12 cellular contexts compared by ENCODE assay signal in the genomic region with DNA sequence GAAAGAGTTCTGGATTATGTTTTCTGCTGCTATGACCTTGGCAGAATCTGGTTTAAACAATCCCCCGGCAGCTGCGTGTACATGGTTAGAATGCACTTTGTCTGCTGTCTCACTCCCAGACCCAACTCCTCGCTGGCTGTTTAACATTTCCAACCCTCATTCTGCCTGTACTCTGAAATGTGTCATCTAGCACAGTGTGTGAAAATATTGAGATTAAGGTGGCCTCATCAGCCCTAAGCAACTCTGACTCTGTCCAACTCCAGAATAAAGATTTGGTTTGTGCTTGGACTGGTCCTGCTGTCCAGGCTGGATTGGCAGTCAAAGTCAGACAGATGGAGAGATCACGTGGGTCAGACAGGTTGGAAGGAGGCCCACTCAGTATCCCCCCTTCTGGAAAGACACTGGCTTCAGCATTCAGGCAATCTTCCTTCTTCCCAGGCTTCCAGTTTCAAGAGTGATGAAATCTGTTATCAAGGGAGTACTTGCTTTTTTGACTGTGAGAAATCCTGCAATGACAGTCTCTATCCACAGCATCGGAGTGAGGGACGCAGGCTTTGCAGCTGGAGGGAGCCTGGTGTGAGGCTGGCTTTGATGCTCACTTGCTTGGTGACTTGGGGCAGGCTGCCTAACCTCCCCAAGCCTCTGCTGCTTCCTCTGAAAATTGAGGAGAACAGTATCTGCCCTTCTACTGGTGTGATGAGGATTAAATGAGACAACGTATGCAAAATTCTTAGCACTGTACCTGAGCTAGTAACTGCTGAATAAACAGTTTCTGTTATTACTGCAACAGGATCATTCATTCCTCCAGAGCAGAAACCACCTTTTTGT. TPM values are rescaled to one million over a fixed set of nuclear protein-coding genes. Genes with fewer than 3 reads are reported as not detected.
A peak's percentile ranks its signal among the peaks of the same experiment; 100 is the strongest.
DNase-seq lines count a peak whose midpoint lies in the region; ATAC-seq and TF ChIP-seq lines count a peak whose summit lies in the region.
"Had no signal": no experiment of that assay in that cellular context is flagged by ENCODE, and none has a peak within 500 bp of the region (broad histone marks: within the 10 kb centered on the region; RNA-seq: fewer than 3 reads in every experiment).

No MANE protein-coding gene starts in this region.

- H3K4me1 ChIP-seq in muscle layer of duodenum (ENCODE audit: control insufficient read depth in 1 of 2, insufficient read depth in 2 of 2, low read length in 2 of 2) (peaks cover 4 to 45% of the 10 kb centered on the region in 2 donors), uterus (peaks cover 0 to 5% of the 10 kb centered on the region in 2 donors)

- peaks cover 17% of the 10 kb centered on the region for H3K4me1 Mint-ChIP-seq in glutamatergic neuron (ENCODE audit: low read depth, unreplicated experiment)
- H3K4me1 Mint-ChIP-seq: activated CD4-positive, alpha-beta memory T cell treated with anti-CD3 and anti-CD28 coated beads, Interleukin-2, amount 10 ng/mL, durations not matched to agents 7 days and 5 days had no signal

- H3K36me3 Mint-ChIP-seq in glutamatergic neuron (ENCODE audit: unreplicated experiment): no peaks in the 10 kb centered on the region

- H3K36me3 ChIP-seq in muscle layer of duodenum (ENCODE audit: control insufficient read depth in 1 of 2, insufficient read depth in 2 of 2, low read length in 2 of 2): no peaks in the 10 kb centered on the region
- no peaks in the 10 kb centered on the region for H3K36me3 ChIP-seq in uterus
- H3K36me3 ChIP-seq in MG63: no peaks in the 10 kb centered on the region
- H3K36me3 ChIP-seq: suprapubic skin had no signal

- no peak for TF ChIP-seq CTCF in glutamatergic neuron (IDR thresholded peaks at IDR 0.05; ENCODE audit: partially characterized antibody, unreplicated experiment)
- TF ChIP-seq CTCF in uterus (IDR thresholded peaks at IDR 0.05): no peak

- H3K9me3 Mint-ChIP-seq in glutamatergic neuron (ENCODE audit: unreplicated experiment): peaks cover 2% of the 10 kb centered on the region
- H3K9me3 Mint-ChIP-seq: activated CD4-positive, alpha-beta memory T cell treated with anti-CD3 and anti-CD28 coated beads, Interleukin-2, amount 10 ng/mL, durations not matched to agents 7 days and 5 days had no signal

- intact Hi-C loops in uterus (cut with DNase I; ENCODE audit: low total_unique reads): no loop called here

- DNase-seq in NCI-H146 treated with DMSO at 0.1 percent for 48 hours (lab: John Stamatoyannopoulos, UW; ENCODE audit: unreplicated experiment) (peak; percentile 14), NCI-H146 (lab: John Stamatoyannopoulos, UW) (no peak), glutamatergic neuron (peak; percentile 28), uterus (peak; percentile 64 to 79), T1000 (lab: John Stamatoyannopoulos, UW) (no peak), MG63 (no peak)
- DNase-seq: 8988T; activated CD4-positive, alpha-beta memory T cell treated with anti-CD3 and anti-CD28 coated beads, Interleukin-2, amount 10 ng/mL, durations not matched to agents 7 days and 5 days; NCI-H1436 treated with DMSO at 0.1 percent for 48 hours had no signal

- H3K4me3 ChIP-seq in muscle layer of duodenum (ENCODE audit: low read depth in 1 of 2, low read length in 2 of 2) (no peak overlapping the region), uterus (no peak overlapping the region), MG63 (no peak overlapping the region)
- H3K4me3 ChIP-seq: suprapubic skin had no signal

- no peak for ATAC-seq in HG03342 (IDR thresholded peaks at IDR 0.05; ENCODE audit: unreplicated experiment)

- TF ChIP-seq POLR2A in uterus (IDR thresholded peaks at IDR 0.05): no peak

- H3K4me3 Mint-ChIP-seq in glutamatergic neuron (ENCODE audit: unreplicated experiment): no peak overlapping the region
- H3K4me3 Mint-ChIP-seq: activated CD4-positive, alpha-beta memory T cell treated with anti-CD3 and anti-CD28 coated beads, Interleukin-2, amount 10 ng/mL, durations not matched to agents 7 days and 5 days had no signal

- H3K27ac Mint-ChIP-seq in glutamatergic neuron (ENCODE audit: unreplicated experiment): peak overlapping the region; percentile 94
- H3K27ac Mint-ChIP-seq: activated CD4-positive, alpha-beta memory T cell treated with anti-CD3 and anti-CD28 coated beads, Interleukin-2, amount 10 ng/mL, durations not matched to agents 7 days and 5 days had no signal

- H3K27me3 ChIP-seq in muscle layer of duodenum (ENCODE audit: low read depth, low read length): no peaks in the 10 kb centered on the region
- no peaks in the 10 kb centered on the region for H3K27me3 ChIP-seq in uterus
- no peaks in the 10 kb centered on the region for H3K27me3 ChIP-seq in MG63
- H3K27me3 ChIP-seq: suprapubic skin had no signal

- H3K9me3 ChIP-seq in muscle layer of duodenum (ENCODE audit: control insufficient read depth in 1 of 2, low read length in 2 of 2) (no peaks in the 10 kb centered on the region), uterus (no peaks in the 10 kb centered on the region), MG63 (no peaks in the 10 kb centered on the region)
- H3K9me3 ChIP-seq: suprapubic skin had no signal

- peak overlapping the region; percentile 53 for H3K27ac ChIP-seq in muscle layer of duodenum (ENCODE audit: low read length)
- peak overlapping the region; percentile 62 to 77 for H3K27ac ChIP-seq in uterus
- H3K27ac ChIP-seq: suprapubic skin had no signal

- no peaks in the 10 kb centered on the region for H3K27me3 Mint-ChIP-seq in glutamatergic neuron (ENCODE audit: unreplicated experiment)

RNA-seq across cellular contexts. Expression of a gene that starts 29.8 kb away (rescaled TPM):
- 9.3 TPM for total RNA-seq in glutamatergic neuron (ENCODE audit: unreplicated experiment)
- 1 to 10 TPM; 2.9 to 8.2 (median 6.6) TPM for total RNA-seq in uterus
- 1.7 and 2.6 TPM in 2 replicates for total RNA-seq in MG63 (2014; rRNA removed; shearing (Covaris generic); ENCODE audit: low replicate concordance)

Comparison
In these comparisons a context has a peak if more than half of its experiments do, and no peak if none do; other contexts are left out.
1. DNase-seq: peak in NCI-H146 treated with DMSO at 0.1 percent for 48 hours (single experiment), glutamatergic neuron (single experiment) and uterus (2 of 2); none in NCI-H146 (single experiment), T1000 (single experiment) and MG63 (single experiment).